In genomic region chr10:132579027-132579859, GRCh38 we compare ENCODE assay signal across 1 cellular context.
TF ChIP-seq lines count a peak whose summit lies in the region.

No MANE protein-coding gene starts in this region.

TF ChIP-seq in SK-N-SH treated with all-trans-retinoic acid at 6 μM for 48 hours, 23 proteins besides CTCF, POLR2A, EP300 and RAD21 (continued from another document):
- TF ChIP-seq SNAI2 (CRISPR knock-in tag; IDR thresholded peaks at IDR 0.05) (no peak), ZFP30 (CRISPR knock-in tag; IDR thresholded peaks at IDR 0.05) (no peak), ZFP3 (CRISPR knock-in tag; IDR thresholded peaks at IDR 0.05) (no peak), TSHZ2 (CRISPR knock-in tag; IDR thresholded peaks at IDR 0.05) (no peak)
